Comparison of ENCODE assay signal across 11 cellular contexts in genomic region chr3:172102883-172103310, GRCh38.
DNase-seq lines count a peak whose midpoint lies in the region; ATAC-seq and TF ChIP-seq lines count a peak whose summit lies in the region.
"Had no signal": no experiment of that assay in that cellular context is flagged by ENCODE, and none has a peak within 500 bp of the region (broad histone marks: within the 10 kb centered on the region; RNA-seq: fewer than 3 reads in every experiment).

No MANE protein-coding gene starts in this region.

- H3K9me3 ChIP-seq in thymus (ENCODE audit: control insufficient read depth) = no peaks in the 10 kb centered on the region
- H3K9me3 ChIP-seq in gastroesophageal sphincter = no peaks in the 10 kb centered on the region

- H3K4me1 ChIP-seq in thymus (ENCODE audit: control insufficient read depth, insufficient read depth, low read length) (peaks cover 34% of the 10 kb centered on the region), gastroesophageal sphincter (peaks cover 3 to 93% (median 23%) of the 10 kb centered on the region in 3 donors)

- H3K27ac Mint-ChIP-seq in activated T-cell treated with anti-CD3 and anti-CD28 coated beads, Interleukin-2, amount 50 U/mL, for 72 hours = peak overlapping the region; percentile 81
- H3K27ac Mint-ChIP-seq in activated CD4-positive, alpha-beta memory T cell treated with anti-CD3 and anti-CD28 coated beads, Interleukin-2, amount 10 ng/mL, durations not matched to agents 7 days and 5 days = peak overlapping the region; percentile 4
- H3K27ac Mint-ChIP-seq: naive B cell had no signal

- H3K27me3 Mint-ChIP-seq in activated T-cell treated with anti-CD3 and anti-CD28 coated beads, Interleukin-2, amount 50 U/mL, for 72 hours (ENCODE audit: low read depth) = no peaks in the 10 kb centered on the region
- H3K27me3 Mint-ChIP-seq in activated CD4-positive, alpha-beta memory T cell treated with anti-CD3 and anti-CD28 coated beads, Interleukin-2, amount 10 ng/mL, durations not matched to agents 7 days and 5 days = peaks cover 2% of the 10 kb centered on the region

- H3K27ac ChIP-seq in thymus (ENCODE audit: low read depth) = peak overlapping the region; percentile 85
- H3K27ac ChIP-seq in gastroesophageal sphincter = no peak overlapping the region

- TF ChIP-seq POLR2A in gastroesophageal sphincter (IDR thresholded peaks at IDR 0.05) = no peak

- POLR2A ChIA-PET in activated CD4-positive, alpha-beta memory T cell treated with anti-CD3 and anti-CD28 coated beads, Interleukin-2, amount 10 ng/mL, durations not matched to agents 7 days and 5 days (lab: Charles Lee) = interaction anchor here (1.0 to 5.9 kb wide), 4 partner anchors 10 to 64 kb away, joined by 3 to 57 read pairs (median 4); partner anchors contain the start of gene FNDC3B

- H3K4me3 ChIP-seq in thymus (ENCODE audit: low read length) (peak overlapping the region; percentile 4), gastroesophageal sphincter (no peak overlapping the region)

- no peak for ATAC-seq in activated T-cell treated with anti-CD3 and anti-CD28 coated beads, Interleukin-2, amount 50 U/mL, for 72 hours (replicated peaks in 1 of 2)
- ATAC-seq in left lobe of liver (peak; percentile 43), gastroesophageal sphincter (no peak), HG03342 (IDR thresholded peaks at IDR 0.05; ENCODE audit: unreplicated experiment) (no peak), HG02884 (IDR thresholded peaks at IDR 0.05; ENCODE audit: unreplicated experiment) (no peak)

- TF ChIP-seq CTCF in gastroesophageal sphincter (IDR thresholded peaks at IDR 0.05) = no peak

- H3K4me1 Mint-ChIP-seq in activated T-cell treated with anti-CD3 and anti-CD28 coated beads, Interleukin-2, amount 50 U/mL, for 72 hours (ENCODE audit: low read depth) = peaks cover 79% of the 10 kb centered on the region
- H3K4me1 Mint-ChIP-seq in activated CD4-positive, alpha-beta memory T cell treated with anti-CD3 and anti-CD28 coated beads, Interleukin-2, amount 10 ng/mL, durations not matched to agents 7 days and 5 days = peaks cover 65% of the 10 kb centered on the region

- H3K36me3 ChIP-seq in thymus (ENCODE audit: control insufficient read depth, insufficient read depth) (no peaks in the 10 kb centered on the region), gastroesophageal sphincter (no peaks in the 10 kb centered on the region)

- H3K9me3 Mint-ChIP-seq in activated T-cell treated with anti-CD3 and anti-CD28 coated beads, Interleukin-2, amount 50 U/mL, for 72 hours = no peaks in the 10 kb centered on the region
- no peaks in the 10 kb centered on the region for H3K9me3 Mint-ChIP-seq in activated CD4-positive, alpha-beta memory T cell treated with anti-CD3 and anti-CD28 coated beads, Interleukin-2, amount 10 ng/mL, durations not matched to agents 7 days and 5 days
- H3K9me3 Mint-ChIP-seq: naive B cell had no signal

- no peaks in the 10 kb centered on the region for H3K36me3 Mint-ChIP-seq in activated T-cell treated with anti-CD3 and anti-CD28 coated beads, Interleukin-2, amount 50 U/mL, for 72 hours (ENCODE audit: insufficient read depth in 2 of 2)
- H3K36me3 Mint-ChIP-seq in activated CD4-positive, alpha-beta memory T cell treated with anti-CD3 and anti-CD28 coated beads, Interleukin-2, amount 10 ng/mL, durations not matched to agents 7 days and 5 days (ENCODE audit: low read depth) = peaks cover 17% of the 10 kb centered on the region

- CTCF ChIA-PET in activated CD4-positive, alpha-beta memory T cell treated with anti-CD3 and anti-CD28 coated beads, Interleukin-2, amount 10 ng/mL, durations not matched to agents 7 days and 5 days (lab: Charles Lee) = interaction anchor here (0.9 to 2.8 kb wide), 3 partner anchors 15 to 229 kb away, joined by 4 to 8 read pairs (median 5); no protein-coding TSS in a partner anchor

- WGBS in thymus = 94% methylated on average over 3 of the region's 3 CpGs
- WGBS in gastroesophageal sphincter (ENCODE audit: low coverage in 1 of 2), 2 donors = 78 to 90% methylated on average over 3 of the region's 3 CpGs

- no peak for DNase-seq in activated T-cell treated with anti-CD3 and anti-CD28 coated beads, Interleukin-2, amount 50 U/mL, for 72 hours
- DNase-seq in activated T-cell treated with anti-CD3 and anti-CD28 coated beads for 4 hours (no peak), left lobe of liver (ENCODE audit: low spot score) (no peak)
- no peak for DNase-seq in activated CD4-positive, alpha-beta memory T cell treated with anti-CD3 and anti-CD28 coated beads, Interleukin-2, amount 10 ng/mL, durations not matched to agents 7 days and 5 days
- DNase-seq: activated gamma-delta T cell, hippocampal formation had no signal

- H3K27me3 ChIP-seq in thymus (ENCODE audit: control insufficient read depth, insufficient read depth) (no peaks in the 10 kb centered on the region), gastroesophageal sphincter (no peaks in the 10 kb centered on the region)

- TF ChIP-seq EP300 in gastroesophageal sphincter (IDR thresholded peaks at IDR 0.05) = no peak

- peak overlapping the region; percentile 38 to 86 for H3K4me3 Mint-ChIP-seq in activated T-cell treated with anti-CD3 and anti-CD28 coated beads, Interleukin-2, amount 50 U/mL, for 72 hours
- H3K4me3 Mint-ChIP-seq in activated CD4-positive, alpha-beta memory T cell treated with anti-CD3 and anti-CD28 coated beads, Interleukin-2, amount 10 ng/mL, durations not matched to agents 7 days and 5 days = no peak overlapping the region
